8 cellular contexts compared by ENCODE assay signal in genomic region chrX:23902419-23902818, GRCh38. TPM values are rescaled to one million over a fixed set of nuclear protein-coding genes. Genes with fewer than 3 reads are reported as not detected.
DNase-seq lines count a peak whose midpoint lies in the region; ATAC-seq and TF ChIP-seq lines count a peak whose summit lies in the region.

No MANE protein-coding gene starts in this region.

- no peaks in the 10 kb centered on the region for H3K27me3 Mint-ChIP-seq in nephron (ENCODE audit: low read depth)

- peak; percentile 42 for ATAC-seq in esophagus mucosa
- no peak for ATAC-seq in GM18498 (IDR thresholded peaks at IDR 0.05; ENCODE audit: unreplicated experiment)
- no peak for ATAC-seq in GM19328 (IDR thresholded peaks at IDR 0.05; ENCODE audit: unreplicated experiment)

- peaks cover 3% of the 10 kb centered on the region for H3K36me3 Mint-ChIP-seq in nephron (ENCODE audit: low read depth)

- H3K36me3 ChIP-seq in HUES48 (ENCODE audit: control insufficient read depth, insufficient read depth, low read length): no peaks in the 10 kb centered on the region

- no peak overlapping the region for H3K4me3 ChIP-seq in HUES48 (ENCODE audit: low read depth, low read length)

- H3K9me3 Mint-ChIP-seq in nephron: no peaks in the 10 kb centered on the region

- H3K4me1 ChIP-seq in HUES48 (ENCODE audit: control insufficient read depth, insufficient read depth, low read length): peaks cover 45% of the 10 kb centered on the region

- H3K27ac ChIP-seq in HUES48 (ENCODE audit: low read depth, low read length): peak overlapping the region; percentile 31

- H3K9ac ChIP-seq in HUES48 (ENCODE audit: low read depth, low read length): no peak overlapping the region

- H3K4me3 Mint-ChIP-seq in nephron: no peak overlapping the region

- peaks cover 22% of the 10 kb centered on the region for H3K4me1 Mint-ChIP-seq in nephron

- H3K27ac Mint-ChIP-seq in nephron: no peak overlapping the region

- TF ChIP-seq CTCF in nephron (IDR thresholded peaks at IDR 0.05; ENCODE audit: unreplicated experiment in 3 of 3): peak; percentile 46 to 60 (median 54)

- no peaks in the 10 kb centered on the region for H3K27me3 ChIP-seq in HUES48 (ENCODE audit: control insufficient read depth, insufficient read depth, low read length)

- DNase-seq in DMS153 (lab: John Stamatoyannopoulos, UW) (peak; percentile 31), RPMI8226 (peak; percentile 19), Ammon's horn (ENCODE audit: low spot score) (no peak)

- H3K9me3 ChIP-seq in HUES48 (ENCODE audit: control insufficient read depth, insufficient read depth, low read length): no peaks in the 10 kb centered on the region

RNA-seq across cellular contexts. Expression of gene APOO, which starts 5.3 kb away (rescaled TPM):
- total RNA-seq in esophagus mucosa: 18.4 TPM

RNA-seq across cellular contexts. Expression of gene CXorf58, which starts 5.4 kb away (rescaled TPM):
- total RNA-seq in esophagus mucosa: not detected
